In genomic region chr20:63765918-63766317, GRCh38 we compare ENCODE assay signal across 35 cellular contexts.
"Had no signal": no experiment of that assay in that cellular context is flagged by ENCODE, and none has a peak within 500 bp of the region (broad histone marks: within the 10 kb centered on the region; RNA-seq: fewer than 3 reads in every experiment).

No MANE protein-coding gene starts in this region.

- ATAC-seq: activated CD8-positive, alpha-beta memory T cell treated with anti-CD3 and anti-CD28 coated beads, Interleukin-2, amount 10 ng/mL, durations not matched to agents 7 days and 5 days; activated CD8-positive, alpha-beta T cell treated with anti-CD3 and anti-CD28 coated beads, Interleukin-2, amount 10 ng/mL, durations not matched to agents 7 days and 5 days; activated naive CD8-positive, alpha-beta T cell treated with anti-CD3 and anti-CD28 coated beads, Interleukin-2, amount 50 U/mL, for 24 hours had no signal

- H3K36me3 Mint-ChIP-seq: activated CD8-positive, alpha-beta memory T cell treated with anti-CD3 and anti-CD28 coated beads, Interleukin-2, amount 10 ng/mL, durations not matched to agents 7 days and 5 days; activated naive CD4-positive, alpha-beta T cell treated with anti-CD3 and anti-CD28 coated beads, Interleukin-2, amount 10 ng/mL, durations not matched to agents 7 days and 5 days; activated naive CD4-positive, alpha-beta T cell treated with anti-CD3 and anti-CD28 coated beads, Interleukin-2, amount 50 U/mL, for 24 hours; activated naive CD8-positive, alpha-beta T cell; activated naive CD8-positive, alpha-beta T cell treated with anti-CD3 and anti-CD28 coated beads, Interleukin-2, amount 10 ng/mL, durations not matched to agents 7 days and 5 days had no signal

- H3K4me3 Mint-ChIP-seq: activated B cell treated with CpG ODN at 0.5 μM for 24 hours; activated CD4-positive, alpha-beta memory T cell treated with anti-CD3 and anti-CD28 coated beads, Interleukin-2, amount 10 ng/mL, durations not matched to agents 7 days and 5 days; activated CD4-positive, alpha-beta T cell treated with anti-CD3 and anti-CD28 coated beads, Interleukin-2, amount 10 ng/mL, durations not matched to agents 7 days and 5 days; activated CD8-positive, alpha-beta memory T cell treated with anti-CD3 and anti-CD28 coated beads, Interleukin-2, amount 10 ng/mL, durations not matched to agents 7 days and 5 days; activated CD8-positive, alpha-beta T cell treated with anti-CD3 and anti-CD28 coated beads, Interleukin-2, amount 10 ng/mL, durations not matched to agents 7 days and 5 days; activated naive CD4-positive, alpha-beta T cell treated with anti-CD3 and anti-CD28 coated beads, Interleukin-2, amount 10 ng/mL, durations not matched to agents 7 days and 5 days; activated naive CD4-positive, alpha-beta T cell treated with anti-CD3 and anti-CD28 coated beads, Interleukin-2, amount 50 U/mL, for 24 hours; activated naive CD8-positive, alpha-beta T cell; activated naive CD8-positive, alpha-beta T cell treated with anti-CD3 and anti-CD28 coated beads, Interleukin-2, amount 10 ng/mL, durations not matched to agents 7 days and 5 days; activated naive CD8-positive, alpha-beta T cell treated with anti-CD3 and anti-CD28 coated beads, Interleukin-2, amount 50 U/mL, for 24 hours; activated T-cell treated with anti-CD3 and anti-CD28 coated beads, Interleukin-2, amount 50 U/mL, for 24 hours; brain; central memory CD8-positive, alpha-beta T cell; T-helper 1 cell treated with Interleukin-12 subunit alpha and Interleukin-12 subunit beta and Interleukin-4 antibody, amounts not matched to agents 30 μg/mL and 1 μg/mL, for 36 hours; T-helper 2 cell treated with Interferon-gamma antibody and Interleukin-4, amounts not matched to agents 5 μg/mL and 100 μg/mL, for 36 hours had no signal

- DNase-seq: activated B cell treated with CpG ODN at 0.5 μM for 24 hours; activated CD4-positive, alpha-beta memory T cell treated with anti-CD3 and anti-CD28 coated beads, Interleukin-2, amount 10 ng/mL, durations not matched to agents 7 days and 5 days; activated CD4-positive, alpha-beta T cell treated with anti-CD3 and anti-CD28 coated beads for 48 hours; activated CD4-positive, alpha-beta T cell treated with anti-CD3 and anti-CD28 coated beads, Interleukin-2, amount 10 ng/mL, durations not matched to agents 7 days and 5 days; activated CD4-positive, alpha-beta T cell treated with anti-CD3 and anti-CD28 coated beads, Interleukin-2, amount 50 U/mL, for 48 hours; activated CD4-positive, CD25-positive, alpha-beta regulatory T cell treated with anti-CD3 and anti-CD28 coated beads, Interleukin-2, amount 50 U/mL, for 72 hours; activated CD8-positive, alpha-beta memory T cell treated with anti-CD3 and anti-CD28 coated beads for 24 hours; activated CD8-positive, alpha-beta memory T cell treated with anti-CD3 and anti-CD28 coated beads, Interleukin-2, amount 10 ng/mL, durations not matched to agents 7 days and 5 days; activated CD8-positive, alpha-beta memory T cell treated with anti-CD3 and anti-CD28 coated beads, Interleukin-2, amount 50 U/mL, for 48 hours; activated CD8-positive, alpha-beta T cell treated with anti-CD3 and anti-CD28 coated beads, Interleukin-2, amount 10 ng/mL, durations not matched to agents 7 days and 5 days; activated effector memory CD4-positive, alpha-beta T cell treated with Interleukin-2 at 50 U/mL for 16 hours; activated gamma-delta T cell; activated naive CD4-positive, alpha-beta T cell treated with anti-CD3 and anti-CD28 coated beads, Interleukin-2, amount 10 ng/mL, durations not matched to agents 7 days and 5 days; activated naive CD4-positive, alpha-beta T cell treated with Interleukin-2 at 50 U/mL for 16 hours; activated naive CD8-positive, alpha-beta T cell treated with anti-CD3 and anti-CD28 coated beads, Interleukin-2, amount 10 ng/mL, durations not matched to agents 7 days and 5 days; activated naive CD8-positive, alpha-beta T cell treated with anti-CD3 and anti-CD28 coated beads, Interleukin-2, amount 50 U/mL, for 24 hours; activated T-cell treated with anti-CD3 and anti-CD28 coated beads, Interleukin-2, amount 50 U/mL, for 24 hours; activated T-cell treated with anti-CD3 and anti-CD28 coated beads, Interleukin-2, amount 50 U/mL, for 48 hours; amygdala; anterior cingulate cortex; caudate nucleus; SW 1271; T-helper 1 cell; T-helper 2 cell; T-helper 9 cell had no signal

- H3K4me1 Mint-ChIP-seq: activated B cell treated with CpG ODN at 0.5 μM for 24 hours; activated CD4-positive, alpha-beta memory T cell treated with anti-CD3 and anti-CD28 coated beads, Interleukin-2, amount 10 ng/mL, durations not matched to agents 7 days and 5 days; activated CD4-positive, alpha-beta T cell treated with anti-CD3 and anti-CD28 coated beads, Interleukin-2, amount 10 ng/mL, durations not matched to agents 7 days and 5 days; activated CD8-positive, alpha-beta memory T cell treated with anti-CD3 and anti-CD28 coated beads, Interleukin-2, amount 10 ng/mL, durations not matched to agents 7 days and 5 days; activated naive CD4-positive, alpha-beta T cell treated with anti-CD3 and anti-CD28 coated beads, Interleukin-2, amount 10 ng/mL, durations not matched to agents 7 days and 5 days; activated naive CD4-positive, alpha-beta T cell treated with anti-CD3 and anti-CD28 coated beads, Interleukin-2, amount 50 U/mL, for 24 hours; activated naive CD8-positive, alpha-beta T cell treated with anti-CD3 and anti-CD28 coated beads, Interleukin-2, amount 10 ng/mL, durations not matched to agents 7 days and 5 days; activated naive CD8-positive, alpha-beta T cell treated with anti-CD3 and anti-CD28 coated beads, Interleukin-2, amount 50 U/mL, for 24 hours; brain; central memory CD8-positive, alpha-beta T cell had no signal

- H3K27ac Mint-ChIP-seq: activated B cell treated with CpG ODN at 0.5 μM for 24 hours; activated CD4-positive, alpha-beta memory T cell treated with anti-CD3 and anti-CD28 coated beads, Interleukin-2, amount 10 ng/mL, durations not matched to agents 7 days and 5 days; activated CD4-positive, alpha-beta T cell treated with anti-CD3 and anti-CD28 coated beads, Interleukin-2, amount 10 ng/mL, durations not matched to agents 7 days and 5 days; activated CD8-positive, alpha-beta memory T cell treated with anti-CD3 and anti-CD28 coated beads, Interleukin-2, amount 10 ng/mL, durations not matched to agents 7 days and 5 days; activated CD8-positive, alpha-beta T cell treated with anti-CD3 and anti-CD28 coated beads, Interleukin-2, amount 10 ng/mL, durations not matched to agents 7 days and 5 days; activated naive CD4-positive, alpha-beta T cell treated with anti-CD3 and anti-CD28 coated beads, Interleukin-2, amount 10 ng/mL, durations not matched to agents 7 days and 5 days; activated naive CD4-positive, alpha-beta T cell treated with anti-CD3 and anti-CD28 coated beads, Interleukin-2, amount 50 U/mL, for 24 hours; activated naive CD8-positive, alpha-beta T cell; activated naive CD8-positive, alpha-beta T cell treated with anti-CD3 and anti-CD28 coated beads, Interleukin-2, amount 10 ng/mL, durations not matched to agents 7 days and 5 days; activated naive CD8-positive, alpha-beta T cell treated with anti-CD3 and anti-CD28 coated beads, Interleukin-2, amount 50 U/mL, for 24 hours; activated T-cell treated with anti-CD3 and anti-CD28 coated beads, Interleukin-2, amount 50 U/mL, for 24 hours; activated T-helper 2 cell treated with anti-CD3 and anti-CD28 coated beads, Interferon-gamma antibody, Interleukin-2, Interleukin-4, amounts not matched to agents 10 μg/mL and 5 μg/mL and 100 μg/mL, durations not matched to agents 14 hours and 24 hours and 36 hours; T-helper 1 cell treated with Interleukin-12 subunit alpha and Interleukin-12 subunit beta and Interleukin-4 antibody, amounts not matched to agents 30 μg/mL and 1 μg/mL, for 36 hours; T-helper 2 cell treated with Interferon-gamma antibody and Interleukin-4, amounts not matched to agents 5 μg/mL and 100 μg/mL, for 36 hours had no signal

- H3K27ac ChIP-seq: ascending aorta, cardiac muscle cell, VCaP had no signal

- H3K4me1 ChIP-seq: ascending aorta had no signal

- H3K9me3 Mint-ChIP-seq: activated B cell treated with CpG ODN at 0.5 μM for 24 hours; activated CD4-positive, alpha-beta memory T cell treated with anti-CD3 and anti-CD28 coated beads, Interleukin-2, amount 10 ng/mL, durations not matched to agents 7 days and 5 days; activated CD4-positive, alpha-beta T cell treated with anti-CD3 and anti-CD28 coated beads, Interleukin-2, amount 10 ng/mL, durations not matched to agents 7 days and 5 days; activated naive CD4-positive, alpha-beta T cell treated with anti-CD3 and anti-CD28 coated beads, Interleukin-2, amount 10 ng/mL, durations not matched to agents 7 days and 5 days; activated naive CD4-positive, alpha-beta T cell treated with anti-CD3 and anti-CD28 coated beads, Interleukin-2, amount 50 U/mL, for 24 hours; activated naive CD8-positive, alpha-beta T cell treated with anti-CD3 and anti-CD28 coated beads, Interleukin-2, amount 10 ng/mL, durations not matched to agents 7 days and 5 days; activated naive CD8-positive, alpha-beta T cell treated with anti-CD3 and anti-CD28 coated beads, Interleukin-2, amount 50 U/mL, for 24 hours; activated T-cell treated with anti-CD3 and anti-CD28 coated beads, Interleukin-2, amount 50 U/mL, for 24 hours; activated T-helper 2 cell treated with anti-CD3 and anti-CD28 coated beads, Interferon-gamma antibody, Interleukin-2, Interleukin-4, amounts not matched to agents 10 μg/mL and 5 μg/mL and 100 μg/mL, durations not matched to agents 14 hours and 24 hours and 36 hours; brain; central memory CD8-positive, alpha-beta T cell; T-helper 1 cell treated with Interleukin-12 subunit alpha and Interleukin-12 subunit beta and Interleukin-4 antibody, amounts not matched to agents 30 μg/mL and 1 μg/mL, for 36 hours; T-helper 2 cell treated with Interferon-gamma antibody and Interleukin-4, amounts not matched to agents 5 μg/mL and 100 μg/mL, for 36 hours had no signal

- H3K27me3 ChIP-seq: ascending aorta, cardiac muscle cell had no signal

- H3K4me3 ChIP-seq: ascending aorta, cardiac muscle cell had no signal

- H3K9me3 ChIP-seq: ascending aorta had no signal

- H3K27me3 Mint-ChIP-seq: activated B cell treated with CpG ODN at 0.5 μM for 24 hours; activated naive CD4-positive, alpha-beta T cell treated with anti-CD3 and anti-CD28 coated beads, Interleukin-2, amount 50 U/mL, for 24 hours; activated naive CD8-positive, alpha-beta T cell; activated naive CD8-positive, alpha-beta T cell treated with anti-CD3 and anti-CD28 coated beads, Interleukin-2, amount 50 U/mL, for 24 hours; activated T-cell treated with anti-CD3 and anti-CD28 coated beads, Interleukin-2, amount 50 U/mL, for 24 hours; brain; central memory CD8-positive, alpha-beta T cell had no signal
